Comparison of ENCODE assay signal across 11 cellular contexts in genomic region chr1:154423988-154424326, GRCh38. TPM values are rescaled to one million over a fixed set of nuclear protein-coding genes. Genes with fewer than 3 reads are reported as not detected.
DNase-seq lines count a peak whose midpoint lies in the region; ATAC-seq, FAIRE-seq and TF ChIP-seq lines count a peak whose summit lies in the region.
"Had no signal": no experiment of that assay in that cellular context is flagged by ENCODE, and none has a peak within 500 bp of the region (broad histone marks: within the 10 kb centered on the region; RNA-seq: fewer than 3 reads in every experiment).

No MANE protein-coding gene starts in this region.

- no peaks in the 10 kb centered on the region for H3K79me2 ChIP-seq in endothelial cell of umbilical vein (ENCODE audit: control insufficient read depth, insufficient read depth, low read length)

- WGBS in heart right ventricle, 2 donors: 75 to 85% methylated on average over 7 of the region's 7 CpGs

- no peaks in the 10 kb centered on the region for H3K9me1 ChIP-seq in endothelial cell of umbilical vein (replicated peaks; ENCODE audit: control insufficient read depth, extremely low read depth, insufficient read depth, low read length)

- TF ChIP-seq CTCF in heart right ventricle (IDR thresholded peaks at IDR 0.05) (no peak), endothelial cell of umbilical vein (IDR thresholded peaks at IDR 0.05; ENCODE audit: extremely low read depth in 1 of 2, insufficient read depth in 1 of 2, low read depth in 1 of 2, low read length in 2 of 2) (no peak)

- H3K4me1 ChIP-seq in heart right ventricle (peaks cover 36 to 93% (median 81%) of the 10 kb centered on the region in 9 donors), endothelial cell of umbilical vein (ENCODE audit: control insufficient read depth, extremely low read depth, insufficient read depth, low read length) (peaks cover 33% of the 10 kb centered on the region), neuron (ENCODE audit: insufficient read depth, low read length) (peaks cover 16% of the 10 kb centered on the region)

- intact Hi-C loops in heart right ventricle (cut with DNase I) (no loop called here), left ventricle myocardium superior (cut with micrococcal nuclease) (no loop called here), endothelial cell of umbilical vein (cut with micrococcal nuclease) (loop anchor here (5.0 kb wide), 2 partner anchors 38 to 133 kb away; partner anchors contain the start of gene UBE2Q1)

- H3K9me3 ChIP-seq in heart right ventricle (no peaks in the 10 kb centered on the region), endothelial cell of umbilical vein (replicated peaks; ENCODE audit: control insufficient read depth, insufficient read depth, low read length) (no peaks in the 10 kb centered on the region), neuron (ENCODE audit: low read length) (no peaks in the 10 kb centered on the region)

- H3K36me3 ChIP-seq in heart right ventricle (peaks cover 0 to 2% (median 0%) of the 10 kb centered on the region in 9 donors), endothelial cell of umbilical vein (ENCODE audit: control insufficient read depth in 2 of 2, extremely low read depth in 1 of 2, insufficient read depth in 2 of 2, low read length in 2 of 2) (no peaks in the 10 kb centered on the region), neuron (ENCODE audit: insufficient read depth, low read length) (no peaks in the 10 kb centered on the region)

- peak overlapping the region; percentile 4 to 97 (median 64) for H3K27ac ChIP-seq in heart right ventricle
- peak overlapping the region; percentile 46 for H3K27ac ChIP-seq in endothelial cell of umbilical vein (ENCODE audit: insufficient read depth, low read depth, low read length)

- peak overlapping the region; percentile 21 for H3K9ac ChIP-seq in endothelial cell of umbilical vein (replicated peaks; ENCODE audit: extremely low read depth, insufficient read depth, low read length)

- H4K20me1 ChIP-seq in endothelial cell of umbilical vein (replicated peaks; ENCODE audit: control insufficient read depth, extremely low read depth, insufficient read depth, low read length): no peaks in the 10 kb centered on the region

- peak overlapping the region; percentile 60 for H3K4me2 ChIP-seq in endothelial cell of umbilical vein (ENCODE audit: insufficient read depth, low read length)

- no peak for FAIRE-seq in endothelial cell of umbilical vein (lab: Jason Lieb, UNC)
- FAIRE-seq: G401.6 had no signal

- ATAC-seq in heart right ventricle (no peak), left ventricle myocardium superior (no peak), HG02588 (IDR thresholded peaks at IDR 0.05; ENCODE audit: unreplicated experiment) (no peak), GM18870 (IDR thresholded peaks at IDR 0.05; ENCODE audit: unreplicated experiment) (no peak), GM18868 (IDR thresholded peaks at IDR 0.05; ENCODE audit: unreplicated experiment) (no peak)
- ATAC-seq: left colon had no signal

- CTCF ChIA-PET in endothelial cell of umbilical vein (lab: Charles Lee): interaction anchor here (0.8 to 1.6 kb wide), 13 partner anchors 11 to 123 kb away, joined by 3 to 16 read pairs (median 4); partner anchors contain the start of gene IL6R

- H2AFZ ChIP-seq in endothelial cell of umbilical vein (ENCODE audit: low read depth, low read length) (peak overlapping the region; percentile 76), neuron (ENCODE audit: low read depth, low read length) (peak overlapping the region; percentile 71)

- no TSS peak for BruUV-seq in endothelial cell of umbilical vein (replicated peaks; lab: Mats Ljungman, UMichigan)

- DNase-seq in heart right ventricle (no peak), left ventricle myocardium superior (no peak), endothelial cell of umbilical vein (ENCODE audit: low read depth, low spot score) (no peak), NCI-H146 (lab: John Stamatoyannopoulos, UW) (no peak)
- DNase-seq: left colon, NCI-H1105 had no signal

- dilution Hi-C loops in endothelial cell of umbilical vein (cut with MboI; ENCODE audit: extremely low pct_ligation_motif_present, low sequenced_read_pairs): no loop called here

- H3K4me3 ChIP-seq in heart right ventricle (no peak overlapping the region), endothelial cell of umbilical vein (replicated peaks in 1 of 3; ENCODE audit: insufficient read depth in 1 of 3, low read depth in 1 of 3, low read length in 3 of 3) (no peak overlapping the region), neuron (ENCODE audit: low read length) (no peak overlapping the region)

- H3K27me3 ChIP-seq in heart right ventricle (no peaks in the 10 kb centered on the region), endothelial cell of umbilical vein (ENCODE audit: control insufficient read depth in 2 of 2, insufficient read depth in 2 of 2, low read length in 2 of 2) (no peaks in the 10 kb centered on the region), neuron (ENCODE audit: insufficient read depth, low read length) (no peaks in the 10 kb centered on the region)

- TF ChIP-seq POLR2A in endothelial cell of umbilical vein (IDR thresholded peaks at IDR 0.05; ENCODE audit: low read depth, low read length): no peak

- POLR2A ChIA-PET in endothelial cell of umbilical vein (lab: Charles Lee): no interaction called here

TF ChIP-seq in endothelial cell of umbilical vein, 7 proteins besides CTCF, POLR2A, EP300 and RAD21:
- TF ChIP-seq POLR2AphosphoS5 (IDR thresholded peaks at IDR 0.05; ENCODE audit: insufficient read depth, low read depth, low read length) (no peak), GATA2 (IDR thresholded peaks at IDR 0.05; ENCODE audit: insufficient read depth, insufficient read length, low read depth, low read length) (no peak), JUN (IDR thresholded peaks at IDR 0.05; ENCODE audit: borderline replicate concordance, insufficient read depth, insufficient read length, low read depth) (no peak), MYC (IDR thresholded peaks at IDR 0.05; ENCODE audit: low read depth, low read length) (no peak), FOS (IDR thresholded peaks at IDR 0.05; ENCODE audit: borderline replicate concordance, insufficient read depth, low read length) (no peak), EZH2 (IDR thresholded peaks at IDR 0.05; ENCODE audit: borderline replicate concordance, low read depth, low read length, severe bottlenecking) (no peak), MAX (IDR thresholded peaks at IDR 0.05; ENCODE audit: insufficient read depth, insufficient read length) (no peak)
TF ChIP-seq in endothelial cell of umbilical vein: peak in this region for 0.

RNA-seq across cellular contexts. Expression of gene IL6R, which starts 18.8 kb away (rescaled TPM):
- total RNA-seq in heart right ventricle (10 to 100 TPM in 5 of 10 donors, 1 to 10 TPM in 5; 6.1 to 16.2 (median 10.0) TPM), left ventricle myocardium superior (15.3 TPM), endothelial cell of umbilical vein (3.3 and 4.8 TPM in 2 replicates)
- polyA plus RNA-seq in heart right ventricle (1 to 10 TPM; 2.9 to 6.2 TPM), endothelial cell of umbilical vein (4.2 and 5.1 TPM in 2 replicates)
- polyA plus RNA-seq in endothelial cell of umbilical vein (2011; cell fraction: cytosol; rRNA removed): 2.8 and 3.4 TPM in 2 replicates
- 2.1 and 3.4 TPM in 2 replicates for polyA plus RNA-seq in endothelial cell of umbilical vein (2011; cell fraction: nucleus; rRNA removed)
- 2.1 and 2.6 TPM in 2 replicates for polyA plus RNA-seq in endothelial cell of umbilical vein (2012)
- polyA minus RNA-seq in endothelial cell of umbilical vein: 16.2 and 17.7 TPM in 2 replicates
- 4.4 TPM for polyA minus RNA-seq in endothelial cell of umbilical vein (2011; cell fraction: cytosol; rRNA and poly(A)+ RNA removed)
- polyA minus RNA-seq in endothelial cell of umbilical vein (2011; cell fraction: nucleus; rRNA and poly(A)+ RNA removed): 1.9 and 2.8 TPM in 2 replicates
